In genomic region chr2:229060147-229060546, GRCh38 we compare ENCODE assay signal across 7 cellular contexts.
"Had no signal": no experiment of that assay in that cellular context is flagged by ENCODE, and none has a peak within 500 bp of the region (broad histone marks: within the 10 kb centered on the region; RNA-seq: fewer than 3 reads in every experiment).

No MANE protein-coding gene starts in this region.

- DNase-seq: GDM1, GF-D8 had no signal

- H3K4me3 ChIP-seq: GM12878 had no signal

- ATAC-seq: GM12878 had no signal

- FAIRE-seq: G401.6, GM12878, GM12891, GM12892, GM18507 had no signal
